Comparison of ENCODE assay signal across 19 cellular contexts in genomic region chr18:501406-501714, GRCh38. TPM values are rescaled to one million over a fixed set of nuclear protein-coding genes. Genes with fewer than 3 reads are reported as not detected.
A peak's percentile ranks its signal among the peaks of the same experiment; 100 is the strongest.
DNase-seq lines count a peak whose midpoint lies in the region; ATAC-seq and TF ChIP-seq lines count a peak whose summit lies in the region.
"Had no signal": no experiment of that assay in that cellular context is flagged by ENCODE, and none has a peak within 500 bp of the region (broad histone marks: within the 10 kb centered on the region; RNA-seq: fewer than 3 reads in every experiment).

No MANE protein-coding gene starts in this region.

- H4K20me1 ChIP-seq in hepatocyte (ENCODE audit: insufficient read depth, poor library complexity, severe bottlenecking) (no peaks in the 10 kb centered on the region), neural progenitor cell (ENCODE audit: low read depth) (no peaks in the 10 kb centered on the region), PC-9 (ENCODE audit: insufficient read depth) (no peaks in the 10 kb centered on the region)

- no TSS peak for BruUV-seq in PC-9 (replicated peaks; lab: Mats Ljungman, UMichigan)

- H3K36me3 Mint-ChIP-seq in CD14-positive monocyte (peaks cover 4 to 8% of the 10 kb centered on the region in 2 donors), activated B cell treated with CpG ODN at 0.5 μM for 24 hours (ENCODE audit: low read depth) (no peaks in the 10 kb centered on the region), neural progenitor cell (no peaks in the 10 kb centered on the region)

- H3K79me2 ChIP-seq in hepatocyte (peaks cover 16% of the 10 kb centered on the region), neural progenitor cell (ENCODE audit: low read depth) (no peaks in the 10 kb centered on the region), PC-9 (ENCODE audit: low read depth) (no peaks in the 10 kb centered on the region)

- H3K4me1 Mint-ChIP-seq in CD14-positive monocyte, result peaks cover 22% of the 10 kb centered on the region
- peaks cover 17% of the 10 kb centered on the region for H3K4me1 Mint-ChIP-seq in activated B cell treated with CpG ODN at 0.5 μM for 24 hours
- peaks cover 32% of the 10 kb centered on the region for H3K4me1 Mint-ChIP-seq in neural progenitor cell

- H3K36me3 ChIP-seq in hepatocyte (replicated peaks; ENCODE audit: insufficient read depth, low read depth) (no peaks in the 10 kb centered on the region), neural progenitor cell (no peaks in the 10 kb centered on the region), PC-9 (ENCODE audit: low read depth) (no peaks in the 10 kb centered on the region)
- H3K36me3 ChIP-seq: MG63, Peyer's patch, suprapubic skin had no signal

- 16% methylated on average over 11 of the region's 11 CpGs for WGBS in hepatocyte (ENCODE audit: low lambda C conversion rate, missing lambda C conversion rate)

- in situ Hi-C loops in GM13977 (cut with MboI; ENCODE audit: low pct_unique_long_range_greater_than_20kb, low sequenced_read_pairs, unreplicated experiment), result no loop called here

- H3F3A ChIP-seq in neural progenitor cell (ENCODE audit: low read depth) (peaks cover 13% of the 10 kb centered on the region), PC-9 (ENCODE audit: insufficient read depth, low read depth) (no peaks in the 10 kb centered on the region)

- peaks cover 0 to 14% (median 11%) of the 10 kb centered on the region in 7 donors for H3K9me3 Mint-ChIP-seq in CD14-positive monocyte
- no peaks in the 10 kb centered on the region for H3K9me3 Mint-ChIP-seq in activated B cell treated with CpG ODN at 0.5 μM for 24 hours
- H3K9me3 Mint-ChIP-seq in neural progenitor cell, result no peaks in the 10 kb centered on the region

- H3K4me2 ChIP-seq in hepatocyte (peak overlapping the region; percentile 94), neural progenitor cell (peak overlapping the region; percentile 92), PC-9 (no peak overlapping the region)

- no peak overlapping the region for H3K9ac ChIP-seq in neural progenitor cell

- H3K27ac ChIP-seq in hepatocyte (no peak overlapping the region), neural progenitor cell (no peak overlapping the region), PC-9 (no peak overlapping the region)
- H3K27ac ChIP-seq: Peyer's patch, suprapubic skin had no signal

- peaks cover 8% of the 10 kb centered on the region for H3K4me1 ChIP-seq in hepatocyte (ENCODE audit: insufficient read depth)
- peaks cover 9% of the 10 kb centered on the region for H3K4me1 ChIP-seq in neural progenitor cell
- no peaks in the 10 kb centered on the region for H3K4me1 ChIP-seq in PC-9 (replicated peaks; ENCODE audit: insufficient read depth)

- CTCF ChIA-PET in activated B cell treated with CpG ODN at 0.5 μM for 24 hours (lab: Charles Lee) (no interaction called here), PC-9 (lab: Charles Lee) (no interaction called here)

- H3K4me3 Mint-ChIP-seq in CD14-positive monocyte (peak overlapping the region; percentile 83 to 91), activated B cell treated with CpG ODN at 0.5 μM for 24 hours (peak overlapping the region; percentile 28), neural progenitor cell (peak overlapping the region; percentile 89)

- H3K27me3 ChIP-seq in hepatocyte (peaks cover 34% of the 10 kb centered on the region), neural progenitor cell (peaks cover 71% of the 10 kb centered on the region), PC-9 (ENCODE audit: insufficient read depth, low read depth) (peaks cover 34% of the 10 kb centered on the region)
- H3K27me3 ChIP-seq: MG63, Peyer's patch had no signal

- TF ChIP-seq CTCF in CD14-positive monocyte (IDR thresholded peaks at IDR 0.05), result no peak
- no peak for TF ChIP-seq CTCF in activated B cell treated with CpG ODN at 0.5 μM for 24 hours (IDR thresholded peaks at IDR 0.05)
- no peak for TF ChIP-seq CTCF in hepatocyte (IDR thresholded peaks at IDR 0.05; ENCODE audit: poor library complexity)
- no peak for TF ChIP-seq CTCF in neural progenitor cell (IDR thresholded peaks at IDR 0.05)
- no peak for TF ChIP-seq CTCF in GM13977 (IDR thresholded peaks at IDR 0.05; ENCODE audit: extremely low read depth, insufficient read depth, missing control alignments)
- no peak for TF ChIP-seq CTCF in PC-9 (conservative IDR thresholded peaks at IDR 0.05)

- H3K27me3 Mint-ChIP-seq in CD14-positive monocyte (ENCODE audit: low read depth in 3 of 3) (peaks cover 59 to 75% (median 64%) of the 10 kb centered on the region in 3 donors), activated B cell treated with CpG ODN at 0.5 μM for 24 hours (peaks cover 31% of the 10 kb centered on the region), neural progenitor cell (ENCODE audit: insufficient read depth, low read depth) (peaks cover 24% of the 10 kb centered on the region)

- H2AFZ ChIP-seq in hepatocyte, result peak overlapping the region; percentile 84
- H2AFZ ChIP-seq in neural progenitor cell (replicated peaks), result peak overlapping the region; percentile 91
- no peak overlapping the region for H2AFZ ChIP-seq in PC-9

- DNase-seq in CD14-positive monocyte (ENCODE audit: low spot score) (no peak), activated B cell treated with CpG ODN at 0.5 μM for 24 hours (no peak), hepatocyte (ENCODE audit: low spot score) (no peak), neural progenitor cell (ENCODE audit: low spot score) (peak; percentile 44), HK-2 (ENCODE audit: unreplicated experiment) (no peak), GM13977 (ENCODE audit: low spot score) (no peak), PC-9 (no peak)
- DNase-seq: activated CD4-positive, CD25-positive, alpha-beta regulatory T cell; activated gamma-delta T cell treated with Interleukin-2 at 50 U/mL for 16 hours; MG63; NCI-H2029 treated with DMSO at 0.1 percent for 48 hours; NCI-H526; Peyer's patch; stimulated activated CD4-positive, alpha-beta T cell treated with anti-CD3 and anti-CD28 coated beads, Interleukin-1b, Interleukin-23, amount 100 ng/mL, for 48 hours; SW 1271 had no signal

- H3K27ac Mint-ChIP-seq in CD14-positive monocyte (no peak overlapping the region), activated B cell treated with CpG ODN at 0.5 μM for 24 hours (no peak overlapping the region), neural progenitor cell (no peak overlapping the region)

- H3K4me3 ChIP-seq in hepatocyte (no peak overlapping the region), neural progenitor cell (peak overlapping the region; percentile 74), PC-9 (no peak overlapping the region)

- H3K9me3 ChIP-seq in hepatocyte (ENCODE audit: low read depth), result no peaks in the 10 kb centered on the region
- H3K9me3 ChIP-seq in neural progenitor cell (ENCODE audit: low read depth), result no peaks in the 10 kb centered on the region
- H3K9me3 ChIP-seq in PC-9 (ENCODE audit: insufficient read depth, low read depth), result no peaks in the 10 kb centered on the region
- H3K9me3 ChIP-seq: MG63, Peyer's patch, suprapubic skin had no signal

- intact Hi-C loops in CD14-positive monocyte (cut with micrococcal nuclease) (no loop called here), activated B cell treated with CpG ODN at 0.5 μM for 24 hours (cut with micrococcal nuclease) (no loop called here), PC-9 (cut with micrococcal nuclease; ENCODE audit: unreplicated experiment) (no loop called here)

- H3K9me2 ChIP-seq in hepatocyte (replicated peaks; ENCODE audit: insufficient read depth) (no peaks in the 10 kb centered on the region), PC-9 (ENCODE audit: insufficient read depth) (no peaks in the 10 kb centered on the region)

- POLR2A ChIA-PET in activated B cell treated with CpG ODN at 0.5 μM for 24 hours (lab: Charles Lee), result no interaction called here
- POLR2A ChIA-PET in PC-9 (lab: Charles Lee; ENCODE audit: unreplicated experiment), result no interaction called here

- ATAC-seq in activated B cell treated with CpG ODN at 0.5 μM for 24 hours (ENCODE audit: low read depth) (no peak), GM18498 (IDR thresholded peaks at IDR 0.05; ENCODE audit: unreplicated experiment) (no peak)

RNA-seq across cellular contexts. Expression of gene COLEC12, which starts 0.9 kb away (rescaled TPM):
- polyA plus RNA-seq in CD14-positive monocyte, result under 1 TPM; 0.35 to 0.47 TPM
- total RNA-seq in activated B cell treated with CpG ODN at 0.5 μM for 24 hours, result 0.05 TPM in 1 of 2 replicates, not detected in the other
- 21.2 and 23.2 TPM in 2 replicates for total RNA-seq in hepatocyte
- polyA plus RNA-seq in hepatocyte, result 28.3 and 33.3 TPM in 2 replicates
- total RNA-seq in neural progenitor cell (ENCODE audit: low replicate concordance), result 2.0 and 2.1 TPM in 2 replicates
- not detected in 2 replicates for total RNA-seq in PC-9 (2021)
- total RNA-seq: activated CD8-positive, alpha-beta memory T cell treated with anti-CD3 and anti-CD28 coated beads for 36 hours; HT1080 had no signal

Comparison
In these comparisons a context has a peak if more than half of its experiments do, and no peak if none do; other contexts are left out.
1. H3K4me3 Mint-ChIP-seq: peak in every context shown above with its lines; median percentile 89 in neural progenitor cell; 87 in CD14-positive monocyte; 28 in activated B cell treated with CpG ODN at 0.5 μM for 24 hours.